Comparison of ENCODE assay signal across 1 cellular context in genomic region chr5:50318220-50318619, GRCh38.
TF ChIP-seq lines count a peak whose summit lies in the region.

No MANE protein-coding gene starts in this region.

TF ChIP-seq in HepG2, 621 proteins besides CTCF, POLR2A, EP300 and RAD21 (continued from another document):
- TF ChIP-seq MAFF (IDR thresholded peaks at IDR 0.05; ENCODE audit: low read depth, low read length) (peak; percentile 42; the same call in 1 of the 2 replicates), TBL1XR1 (IDR thresholded peaks at IDR 0.05; ENCODE audit: borderline replicate concordance, low read length, partially characterized antibody) (no peak), ZNF772 (CRISPR knock-in tag; IDR thresholded peaks at IDR 0.05) (no peak)
